In the genomic region with DNA sequence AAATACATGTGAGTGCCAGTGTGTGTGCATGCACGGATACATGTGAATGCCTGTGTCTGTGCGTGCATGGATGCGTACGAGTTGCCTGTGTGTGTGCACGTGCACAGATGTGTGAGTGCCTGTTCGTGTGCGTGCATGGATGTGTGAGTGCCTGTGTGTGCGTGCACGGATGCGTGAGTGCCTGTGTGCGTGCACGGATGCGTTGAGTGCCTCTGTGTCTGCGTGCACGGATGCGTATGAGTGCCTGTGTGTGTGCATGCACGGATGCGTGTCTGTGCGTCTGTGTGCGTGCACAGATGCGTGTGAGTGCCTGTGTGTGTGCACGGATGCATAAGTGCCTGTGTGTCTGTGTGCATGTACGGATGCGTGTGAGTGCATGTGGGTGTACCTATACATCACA, we compare ENCODE assay signal across 1 cellular context.
TF ChIP-seq lines count a peak whose summit lies in the region.

No MANE protein-coding gene starts in this region.

TF ChIP-seq in WTC11, 78 proteins besides CTCF, POLR2A, EP300 and RAD21:
- TF ChIP-seq, protein P1, sequence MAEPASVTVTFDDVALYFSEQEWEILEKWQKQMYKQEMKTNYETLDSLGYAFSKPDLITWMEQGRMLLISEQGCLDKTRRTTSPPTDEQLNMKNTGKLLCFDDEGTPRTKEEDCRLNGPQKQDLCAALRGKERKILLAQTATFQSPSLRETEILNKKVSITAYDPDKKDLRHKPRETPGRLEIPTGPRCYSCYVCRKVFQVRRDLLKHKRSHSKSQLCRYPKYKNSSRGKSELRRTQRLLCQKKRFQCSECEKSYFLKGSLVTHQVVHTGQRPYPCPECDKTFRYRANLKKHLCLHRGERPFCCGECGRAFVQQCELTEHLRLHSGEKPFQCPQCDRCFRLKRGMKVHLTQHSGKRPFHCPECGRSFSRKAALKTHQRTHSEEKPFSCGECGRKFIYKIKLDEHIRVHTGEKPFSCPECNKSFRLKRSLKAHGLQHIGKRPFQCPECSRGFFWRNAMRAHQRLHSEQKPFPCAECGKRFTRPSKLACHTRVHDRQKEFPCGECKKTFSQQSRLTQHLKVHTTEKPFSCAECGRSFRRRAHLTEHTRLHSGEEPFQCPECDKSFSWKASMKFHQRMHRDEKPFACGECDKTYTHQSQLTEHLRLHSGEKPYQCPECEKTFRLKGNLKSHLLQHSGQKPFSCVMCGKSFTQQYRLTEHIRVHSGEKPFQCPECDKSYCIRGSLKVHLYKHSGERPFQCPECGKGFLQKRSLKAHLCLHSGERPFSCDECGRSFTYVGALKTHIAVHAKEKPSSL (CRISPR knock-in tag; conservative IDR thresholded peaks at IDR 0.05) = no peak
- no peak for TF ChIP-seq OVOL2 (CRISPR knock-in tag; IDR thresholded peaks at IDR 0.05; ENCODE audit: borderline replicate concordance)
- TF ChIP-seq FOXP1 (CRISPR knock-in tag; IDR thresholded peaks at IDR 0.05; ENCODE audit: borderline replicate concordance) = 0 out of 2 replicates have a peak, but pooled peaks have one; percentile 33
- TF ChIP-seq SMAD4 (CRISPR knock-in tag; IDR thresholded peaks at IDR 0.05) = no peak
- TF ChIP-seq RELA (CRISPR knock-in tag; IDR thresholded peaks at IDR 0.05; ENCODE audit: borderline replicate concordance) = no peak
- TF ChIP-seq, protein P2, sequence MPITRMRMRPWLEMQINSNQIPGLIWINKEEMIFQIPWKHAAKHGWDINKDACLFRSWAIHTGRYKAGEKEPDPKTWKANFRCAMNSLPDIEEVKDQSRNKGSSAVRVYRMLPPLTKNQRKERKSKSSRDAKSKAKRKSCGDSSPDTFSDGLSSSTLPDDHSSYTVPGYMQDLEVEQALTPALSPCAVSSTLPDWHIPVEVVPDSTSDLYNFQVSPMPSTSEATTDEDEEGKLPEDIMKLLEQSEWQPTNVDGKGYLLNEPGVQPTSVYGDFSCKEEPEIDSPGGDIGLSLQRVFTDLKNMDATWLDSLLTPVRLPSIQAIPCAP (CRISPR knock-in tag; IDR thresholded peaks at IDR 0.05) = no peak
